In genomic region chr6:165833355-165833754, GRCh38 we compare ENCODE assay signal across 17 cellular contexts.
DNase-seq lines count a peak whose midpoint lies in the region; TF ChIP-seq lines count a peak whose summit lies in the region.
"Had no signal": no experiment of that assay in that cellular context is flagged by ENCODE, and none has a peak within 500 bp of the region (broad histone marks: within the 10 kb centered on the region; RNA-seq: fewer than 3 reads in every experiment).

No MANE protein-coding gene starts in this region.

- no peak for TF ChIP-seq CTCF in neural progenitor cell (IDR thresholded peaks at IDR 0.05)

- H3K4me2 ChIP-seq in neural progenitor cell, result no peak overlapping the region

- no peak overlapping the region for H3K4me3 ChIP-seq in neural progenitor cell
- H3K4me3 ChIP-seq: K562 had no signal

- H3F3A ChIP-seq in neural progenitor cell (ENCODE audit: low read depth), result no peaks in the 10 kb centered on the region

- H3K36me3 Mint-ChIP-seq in neural progenitor cell, result no peaks in the 10 kb centered on the region
- H3K36me3 Mint-ChIP-seq: CD14-positive monocyte; CD4-positive, alpha-beta memory T cell had no signal

- H2AFZ ChIP-seq in neural progenitor cell (replicated peaks), result no peak overlapping the region

- no peaks in the 10 kb centered on the region for H4K20me1 ChIP-seq in neural progenitor cell (ENCODE audit: low read depth)

- no peaks in the 10 kb centered on the region for H3K36me3 ChIP-seq in neural progenitor cell

- peaks cover 2% of the 10 kb centered on the region for H3K9me3 Mint-ChIP-seq in neural progenitor cell

- H3K27ac Mint-ChIP-seq in neural progenitor cell, result peak overlapping the region; percentile 60
- H3K27ac Mint-ChIP-seq: B cell, CD14-positive monocyte, HFFc6 had no signal

- no peaks in the 10 kb centered on the region for H3K9me3 ChIP-seq in neural progenitor cell (ENCODE audit: low read depth)

- H3K27ac ChIP-seq in neural progenitor cell, result no peak overlapping the region
- H3K27ac ChIP-seq: HL-60 had no signal

- DNase-seq in NCI-H510A treated with DMSO at 0.1 percent for 48 hours (lab: John Stamatoyannopoulos, UW) (peak; percentile 1), NCI-H510A (lab: John Stamatoyannopoulos, UW) (no peak), ELF-1 (ENCODE audit: low read depth, low spot score) (peak; percentile 34), neural progenitor cell (ENCODE audit: low spot score) (no peak), GM19240 (ENCODE audit: insufficient read length, low spot score) (no peak)
- no peak for DNase-seq in stimulated activated CD4-positive, alpha-beta T cell treated with anti-CD3 and anti-CD28 coated beads, Interleukin-2, amount 100 ng/mL, for 24 hours
- DNase-seq: Calu3; CD4-positive, alpha-beta memory T cell; GDM1; GOT3; H7; HFFc6; IMR-90 had no signal

- no peak overlapping the region for H3K4me3 Mint-ChIP-seq in neural progenitor cell
- H3K4me3 Mint-ChIP-seq: B cell, HFFc6 had no signal

- H3K4me1 ChIP-seq in neural progenitor cell, result no peaks in the 10 kb centered on the region

- H3K27me3 ChIP-seq in neural progenitor cell, result no peaks in the 10 kb centered on the region

- H3K27me3 Mint-ChIP-seq in neural progenitor cell (ENCODE audit: insufficient read depth, low read depth), result peaks cover 3% of the 10 kb centered on the region

- peaks cover 14% of the 10 kb centered on the region for H3K4me1 Mint-ChIP-seq in neural progenitor cell
- H3K4me1 Mint-ChIP-seq: B cell, CD14-positive monocyte had no signal

- no peak overlapping the region for H3K9ac ChIP-seq in neural progenitor cell

- H3K79me2 ChIP-seq in neural progenitor cell (ENCODE audit: low read depth), result no peaks in the 10 kb centered on the region

Comparison
In these comparisons a context has a peak if more than half of its experiments do, and no peak if none do; other contexts are left out.
1. DNase-seq: peak in NCI-H510A treated with DMSO at 0.1 percent for 48 hours (single experiment) and ELF-1 (single experiment); none in NCI-H510A (single experiment), neural progenitor cell (single experiment), stimulated activated CD4-positive, alpha-beta T cell treated with anti-CD3 and anti-CD28 coated beads, Interleukin-2, amount 100 ng/mL, for 24 hours (0 of 2) and GM19240 (single experiment).